ENCODE assay signal across 1 cellular context in genomic region chr3:104835376-104835775, GRCh38.
TF ChIP-seq lines count a peak whose summit lies in the region.

No MANE protein-coding gene starts in this region.

TF ChIP-seq in GM23338, 12 proteins besides CTCF, POLR2A, EP300 and RAD21:
- no peak for TF ChIP-seq ZNF462 (CRISPR knock-in tag; IDR thresholded peaks at IDR 0.05)
- no peak for TF ChIP-seq STAT1 (IDR thresholded peaks at IDR 0.05; ENCODE audit: unreplicated experiment)
- TF ChIP-seq EZH2phosphoT487 (IDR thresholded peaks at IDR 0.05; ENCODE audit: unreplicated experiment): no peak
- no peak for TF ChIP-seq EZH2 (IDR thresholded peaks at IDR 0.05; ENCODE audit: low read depth, unreplicated experiment)
- TF ChIP-seq ETS1 (IDR thresholded peaks at IDR 0.05): no peak
- no peak for TF ChIP-seq CREB1 (CRISPR knock-in tag; IDR thresholded peaks at IDR 0.05; ENCODE audit: low read depth)
- no peak for TF ChIP-seq ZNF114 (CRISPR knock-in tag; IDR thresholded peaks at IDR 0.05)
- TF ChIP-seq NANOG (IDR thresholded peaks at IDR 0.05; ENCODE audit: borderline replicate concordance): no peak
- TF ChIP-seq REST (IDR thresholded peaks at IDR 0.05; ENCODE audit: unreplicated experiment): no peak
- TF ChIP-seq POLR2AphosphoS5 (IDR thresholded peaks at IDR 0.05; ENCODE audit: low read depth): no peak
- no peak for TF ChIP-seq JUNB (IDR thresholded peaks at IDR 0.05; ENCODE audit: unreplicated experiment)
- no peak for TF ChIP-seq ZNF331 (CRISPR knock-in tag; IDR thresholded peaks at IDR 0.05; ENCODE audit: low read depth)
TF ChIP-seq in GM23338: peak in this region for 0.
